Comparison of ENCODE assay signal across 8 cellular contexts in genomic region chr11:13465909-13466371, GRCh38. TPM values are rescaled to one million over a fixed set of nuclear protein-coding genes. Genes with fewer than 3 reads are reported as not detected.
A peak's percentile ranks its signal among the peaks of the same experiment; 100 is the strongest.
DNase-seq lines count a peak whose midpoint lies in the region; TF ChIP-seq lines count a peak whose summit lies in the region.

No MANE protein-coding gene starts in this region.

- H3K4me3 ChIP-seq in GM12865 (ENCODE audit: low read depth, low read length): no peak overlapping the region
- no peak overlapping the region for H3K4me3 ChIP-seq in lower leg skin (ENCODE audit: low read depth, poor library complexity, severe bottlenecking)

- no peak for TF ChIP-seq POLR2A in lower leg skin (IDR thresholded peaks at IDR 0.05)

- H3K4me3 Mint-ChIP-seq in osteocyte (ENCODE audit: unreplicated experiment): no peak overlapping the region

- DNase-seq in AG08395 (ENCODE audit: low spot score): peak; percentile 48
- DNase-seq in GM12865 (ENCODE audit: low read depth): peak; percentile 33
- DNase-seq in NCI-H748 (lab: John Stamatoyannopoulos, UW; ENCODE audit: unreplicated experiment): peak; percentile 69
- peak; percentile 71 for DNase-seq in dermis blood vessel endothelial cell
- DNase-seq in osteocyte (ENCODE audit: extremely low spot score, unreplicated experiment): no peak
- DNase-seq in lower leg skin (ENCODE audit: low spot score in 2 of 2): no peak
- no peak for DNase-seq in activated naive CD4-positive, alpha-beta T cell (lab: John Stamatoyannopoulos, UW)
- DNase-seq in NCI-H226: no peak

- peaks cover 29% of the 10 kb centered on the region for H3K4me1 Mint-ChIP-seq in osteocyte (ENCODE audit: unreplicated experiment)

- TF ChIP-seq CTCF in GM12865 (IDR thresholded peaks at IDR 0.05; ENCODE audit: insufficient read depth, low read depth, low read length, missing control alignments) (peak; percentile 46), osteocyte (IDR thresholded peaks at IDR 0.05) (peak; percentile 72), lower leg skin (IDR thresholded peaks at IDR 0.05) (no peak)

- no peaks in the 10 kb centered on the region for H3K36me3 Mint-ChIP-seq in osteocyte (ENCODE audit: unreplicated experiment)

- no peak overlapping the region for H3K27ac Mint-ChIP-seq in osteocyte (ENCODE audit: unreplicated experiment)

- peaks cover 27% of the 10 kb centered on the region for H3K27me3 Mint-ChIP-seq in osteocyte (ENCODE audit: unreplicated experiment)

- 6 to 7% methylated on average over 6 of the region's 6 CpGs for WGBS in lower leg skin, 2 donors

- H3K9me3 Mint-ChIP-seq in osteocyte (ENCODE audit: unreplicated experiment): no peaks in the 10 kb centered on the region

- intact Hi-C loops in lower leg skin (cut with DNase I; ENCODE audit: low total_unique reads): no loop called here

RNA-seq across cellular contexts. Expression of gene BTBD10, which starts 2.9 kb away (rescaled TPM):
- 133 and 140 TPM in 2 replicates for total RNA-seq in dermis blood vessel endothelial cell
- 29.1 and 29.4 TPM in 2 replicates for total RNA-seq in osteocyte
- total RNA-seq in lower leg skin: 10 to 100 TPM; 32.2 to 41.0 (median 35.7) TPM

RNA-seq across cellular contexts. Expression of gene PTH, which starts 29.9 kb away (rescaled TPM):
- total RNA-seq in dermis blood vessel endothelial cell (not detected in 2 replicates), osteocyte (not detected in 2 replicates), lower leg skin (not detected)

Comparison
In these comparisons a context has a peak if more than half of its experiments do, and no peak if none do; other contexts are left out.
1. DNase-seq: peak in AG08395 (single experiment), GM12865 (single experiment), NCI-H748 (single experiment) and dermis blood vessel endothelial cell (single experiment); none in osteocyte (single experiment), lower leg skin (0 of 2), activated naive CD4-positive, alpha-beta T cell (0 of 4) and NCI-H226 (single experiment).
2. CTCF ChIP-seq: peak in GM12865 (single experiment) and osteocyte (single experiment); none in lower leg skin (0 of 3).